17 cellular contexts compared by ENCODE assay signal in the genomic region with DNA sequence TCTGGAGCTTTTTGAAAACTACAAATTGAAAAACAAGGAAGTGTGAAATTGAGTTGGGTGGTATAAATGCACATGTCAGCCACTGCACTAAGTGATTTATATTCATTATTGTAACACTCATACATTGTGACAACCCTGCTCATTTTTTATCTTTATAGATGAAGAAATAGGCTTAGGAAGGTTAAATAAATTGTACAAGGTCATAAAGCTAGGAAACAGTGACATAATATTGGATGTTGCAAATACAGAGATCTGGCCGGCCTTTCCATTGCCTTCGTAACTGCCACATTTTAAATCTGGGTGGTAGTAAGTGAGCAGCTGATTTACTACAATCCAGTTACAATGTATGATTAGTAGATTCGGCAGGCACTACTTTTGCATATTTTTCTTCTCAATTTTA.
A peak's percentile ranks its signal among the peaks of the same experiment; 100 is the strongest.
DNase-seq lines count a peak whose midpoint lies in the region; ATAC-seq, FAIRE-seq and TF ChIP-seq lines count a peak whose summit lies in the region.
"Had no signal": no experiment of that assay in that cellular context is flagged by ENCODE, and none has a peak within 500 bp of the region (broad histone marks: within the 10 kb centered on the region; RNA-seq: fewer than 3 reads in every experiment).

No MANE protein-coding gene starts in this region.

- no peaks in the 10 kb centered on the region for H3K9me3 ChIP-seq in K562 (replicated peaks; ENCODE audit: control insufficient read depth, insufficient read depth, low read depth, low read length)
- H3K9me3 ChIP-seq in HepG2 (ENCODE audit: low read length), result no peaks in the 10 kb centered on the region
- no peaks in the 10 kb centered on the region for H3K9me3 ChIP-seq in smooth muscle cell (replicated peaks; ENCODE audit: low read depth)
- H3K9me3 ChIP-seq: Peyer's patch had no signal

- H4K20me1 ChIP-seq in K562 (replicated peaks; ENCODE audit: control insufficient read depth, insufficient read depth, low read length) (no peaks in the 10 kb centered on the region), HepG2 (ENCODE audit: insufficient read depth, low read length) (no peaks in the 10 kb centered on the region), smooth muscle cell (ENCODE audit: low read depth) (no peaks in the 10 kb centered on the region)

- no peaks in the 10 kb centered on the region for H3K36me3 ChIP-seq in K562 (ENCODE audit: control insufficient read depth, insufficient read depth, low read length)
- no peaks in the 10 kb centered on the region for H3K36me3 ChIP-seq in HepG2 (replicated peaks in 1 of 2; ENCODE audit: control insufficient read depth in 1 of 2, insufficient read depth in 2 of 2, low read length in 2 of 2)
- no peaks in the 10 kb centered on the region for H3K36me3 ChIP-seq in smooth muscle cell (ENCODE audit: low read depth)
- no peaks in the 10 kb centered on the region for H3K36me3 ChIP-seq in H7 (replicated peaks; ENCODE audit: control insufficient read depth, insufficient read depth, low read length)
- H3K36me3 ChIP-seq: Peyer's patch had no signal

- DNase-seq in NOMO-1 (lab: John Stamatoyannopoulos, UW; ENCODE audit: unreplicated experiment in 2 of 2) (peak; percentile 65 to 88), K562 (ENCODE audit: extremely low read depth in 1 of 4, low spot score in 3 of 4) (no peak), HepG2 (ENCODE audit: low spot score) (no peak), smooth muscle cell (lab: John Stamatoyannopoulos, UW; ENCODE audit: unreplicated experiment) (no peak), EL (no peak), H7 (no peak), GM12891 (ENCODE audit: insufficient read length, low spot score) (no peak)
- DNase-seq: CD4-positive, CD25-positive, alpha-beta regulatory T cell; DMS53; HFFc6; IMR-90; NCI-H1417 treated with DMSO at 0.1 percent for 48 hours; NCI-H2029; NCI-H510A; NCI-H774; Peyer's patch had no signal

- in situ Hi-C loops in K562 (cut with MboI) (no loop called here), HepG2 (cut with HindIII; ENCODE audit: extremely low pct_ligation_motif_present, low pct_unique_long_range_greater_than_20kb) (no loop called here)

- H2AFZ ChIP-seq in K562 (ENCODE audit: low read depth, low read length), result no peak overlapping the region
- peak overlapping the region; percentile 20 for H2AFZ ChIP-seq in HepG2 (ENCODE audit: low read length)
- H2AFZ ChIP-seq in smooth muscle cell (ENCODE audit: low read depth), result no peak overlapping the region

- H3K27ac ChIP-seq in K562 (ENCODE audit: extremely low read depth, low read depth, low read length) (no peak overlapping the region), HepG2 (ENCODE audit: extremely low read length, insufficient read depth, low read length) (no peak overlapping the region), smooth muscle cell (ENCODE audit: low read depth) (no peak overlapping the region)
- H3K27ac ChIP-seq: Peyer's patch had no signal

- TF ChIP-seq CTCF in K562 (IDR thresholded peaks at IDR 0.05 in 2 of 3, conservative IDR thresholded peaks at IDR 0.05 in 1 of 3; ENCODE audit: insufficient read depth in 2 of 3, low read depth in 1 of 3, low read length in 3 of 3), result no peak
- no peak for TF ChIP-seq CTCF in HepG2 (CRISPR knock-in tag; IDR thresholded peaks at IDR 0.05)
- TF ChIP-seq CTCF in smooth muscle cell (IDR thresholded peaks at IDR 0.05; ENCODE audit: borderline replicate concordance, insufficient read depth, poor library complexity, severe bottlenecking), result no peak

- H3F3A ChIP-seq in smooth muscle cell (ENCODE audit: low read depth), result no peaks in the 10 kb centered on the region

- no peak for TF ChIP-seq EP300 in K562 (IDR thresholded peaks at IDR 0.05; ENCODE audit: low read length)
- no peak for TF ChIP-seq EP300 in HepG2 (IDR thresholded peaks at IDR 0.05; ENCODE audit: low read depth in 2 of 2, low read length in 2 of 2)
- no peak for TF ChIP-seq EP300 in HepG2 (CRISPR knock-in tag; IDR thresholded peaks at IDR 0.05; ENCODE audit: borderline replicate concordance)

- 44% methylated on average over 3 of the region's 3 CpGs for WGBS in K562 (ENCODE audit: insufficient coverage, low coverage, missing lambda C conversion rate)
- WGBS in HepG2 (ENCODE audit: low lambda C conversion rate), result 72% methylated on average over 3 of the region's 3 CpGs
- WGBS in smooth muscle cell (ENCODE audit: low lambda C conversion rate), result 40% methylated on average over 3 of the region's 3 CpGs

- H3K4me3 ChIP-seq in K562 (no peak overlapping the region), HepG2 (replicated peaks in 1 of 3; ENCODE audit: insufficient read depth in 1 of 3, low read depth in 2 of 3, low read length in 3 of 3) (no peak overlapping the region), smooth muscle cell (no peak overlapping the region), H7 (ENCODE audit: insufficient read depth, low read depth, low read length) (no peak overlapping the region)
- H3K4me3 ChIP-seq: Peyer's patch had no signal

- no peak for TF ChIP-seq POLR2A in K562 (conservative IDR thresholded peaks at IDR 0.05)
- no peak for TF ChIP-seq POLR2A in HepG2 (IDR thresholded peaks at IDR 0.05; ENCODE audit: insufficient read depth in 1 of 2, low read depth in 2 of 2, low read length in 2 of 2)
- no peak for TF ChIP-seq POLR2A in GM12891 (IDR thresholded peaks at IDR 0.05; ENCODE audit: low read depth, low read length)

- TF ChIP-seq RAD21 in K562 (CRISPR knock-in tag; conservative IDR thresholded peaks at IDR 0.05 in 1 of 2, IDR thresholded peaks at IDR 0.05 in 1 of 2) (no peak), HepG2 (CRISPR knock-in tag; IDR thresholded peaks at IDR 0.05) (no peak)

- no peaks in the 10 kb centered on the region for H3K27me3 ChIP-seq in K562 (ENCODE audit: control insufficient read depth in 2 of 2, insufficient read depth in 2 of 2, low read length in 2 of 2)
- H3K27me3 ChIP-seq in HepG2 (ENCODE audit: control insufficient read depth in 1 of 2, insufficient read depth in 2 of 2, low read length in 2 of 2), result no peaks in the 10 kb centered on the region
- H3K27me3 ChIP-seq in smooth muscle cell (ENCODE audit: low read depth), result no peaks in the 10 kb centered on the region
- no peaks in the 10 kb centered on the region for H3K27me3 ChIP-seq in H7 (ENCODE audit: control insufficient read depth, insufficient read depth, low read length)
- H3K27me3 ChIP-seq: Peyer's patch had no signal

- no peak for ATAC-seq in K562
- no peak for ATAC-seq in HepG2
- ATAC-seq: Right ventricle myocardium inferior had no signal

- BruUV-seq in K562 (replicated peaks; lab: Mats Ljungman, UMichigan), result no TSS peak
- no TSS peak for BruUV-seq in HepG2 (replicated peaks; lab: Mats Ljungman, UMichigan)

- intact Hi-C loops in K562 (cut with micrococcal nuclease), result no loop called here
- intact Hi-C loops in HepG2 (cut with micrococcal nuclease; ENCODE audit: unreplicated experiment), result no loop called here

- FAIRE-seq in K562 (lab: Jason Lieb, UNC) (no peak), HepG2 (lab: Jason Lieb, UNC) (no peak), GM12891 (lab: Jason Lieb, UNC) (no peak)

- H3K9ac ChIP-seq in K562 (ENCODE audit: insufficient read depth in 1 of 2, low read depth in 2 of 2, low read length in 2 of 2) (no peak overlapping the region), HepG2 (ENCODE audit: insufficient read depth, low read depth, low read length) (no peak overlapping the region), smooth muscle cell (ENCODE audit: low read depth) (no peak overlapping the region)

- H3K4me1 ChIP-seq in K562 (replicated peaks in 1 of 2; ENCODE audit: control insufficient read depth in 2 of 2, insufficient read depth in 2 of 2, low read length in 2 of 2), result no peaks in the 10 kb centered on the region
- H3K4me1 ChIP-seq in HepG2 (ENCODE audit: insufficient read depth, low read length), result peaks cover 37% of the 10 kb centered on the region
- H3K4me1 ChIP-seq in smooth muscle cell (ENCODE audit: low read depth), result no peaks in the 10 kb centered on the region

- CTCF ChIA-PET in K562 (lab: Yijun Ruan, JAX; ENCODE audit: low intra/inter-chr PET ratio), result no interaction called here
- CTCF ChIA-PET in HepG2 (lab: Yijun Ruan, JAX; ENCODE audit: low intra/inter-chr PET ratio, low total read pairs), result no interaction called here

- no peaks in the 10 kb centered on the region for H3K9me1 ChIP-seq in K562 (ENCODE audit: control insufficient read depth, insufficient read depth, low read length)

- POLR2A ChIA-PET in K562 (lab: Yijun Ruan, JAX), result interaction anchor here (0.7 to 2.9 kb wide), 5 partner anchors 12 to 51 kb away, joined by 3 to 11 read pairs (median 3); no protein-coding TSS in a partner anchor
- POLR2A ChIA-PET in HepG2 (lab: Yijun Ruan, JAX), result interaction anchor here (0.5 kb wide), 1 partner anchor 38 kb away, joined by 4 read pairs; no protein-coding TSS in a partner anchor

- H3K79me2 ChIP-seq in K562 (ENCODE audit: control insufficient read depth, insufficient read depth, low read length) (no peaks in the 10 kb centered on the region), HepG2 (ENCODE audit: insufficient read depth, low read length) (no peaks in the 10 kb centered on the region), smooth muscle cell (ENCODE audit: low read depth) (no peaks in the 10 kb centered on the region)

- H3K4me2 ChIP-seq in K562 (ENCODE audit: insufficient read depth, low read length) (no peak overlapping the region), HepG2 (ENCODE audit: low read depth, low read length) (no peak overlapping the region), smooth muscle cell (peak overlapping the region; percentile 4)

TF ChIP-seq in HepG2, 621 proteins besides CTCF, POLR2A, EP300 and RAD21 (continues in another document):
- no peak for TF ChIP-seq ZNF549 (CRISPR knock-in tag; IDR thresholded peaks at IDR 0.05)

TF ChIP-seq in GM12891, 5 proteins besides CTCF, POLR2A, EP300 and RAD21:
- TF ChIP-seq TAF1 (IDR thresholded peaks at IDR 0.05; ENCODE audit: low read depth, low read length) (no peak), POLR2AphosphoS5 (IDR thresholded peaks at IDR 0.05; ENCODE audit: low read depth, low read length) (no peak), PAX5 (IDR thresholded peaks at IDR 0.05; ENCODE audit: insufficient read depth, low read length, severe bottlenecking) (no peak), SPI1 (IDR thresholded peaks at IDR 0.05; ENCODE audit: low read depth, low read length) (no peak), POU2F2 (IDR thresholded peaks at IDR 0.05; ENCODE audit: low read depth, low read length) (no peak)

Comparison
In these comparisons a context has a peak if more than half of its experiments do, and no peak if none do; other contexts are left out.
1. DNase-seq: peak in NOMO-1 (2 of 2); none in K562 (0 of 4), HepG2 (single experiment), smooth muscle cell (single experiment), EL (single experiment), H7 (single experiment) and GM12891 (single experiment).